ENCODE assay signal across 19 cellular contexts in genomic region chrX:16587776-16588175, GRCh38.
"Had no signal": no experiment of that assay in that cellular context is flagged by ENCODE, and none has a peak within 500 bp of the region (broad histone marks: within the 10 kb centered on the region; RNA-seq: fewer than 3 reads in every experiment).

No MANE protein-coding gene starts in this region.

- H3K27ac Mint-ChIP-seq: naive B cell, nephron, progenitor cell of endocrine pancreas had no signal

- H3K27ac ChIP-seq: left ventricle myocardium inferior, lower lobe of right lung, pancreas, stomach, thoracic aorta, transverse colon had no signal

- H3K36me3 ChIP-seq: left ventricle myocardium inferior, lower lobe of right lung, pancreas, stomach, thoracic aorta, transverse colon had no signal

- H3K9me3 ChIP-seq: left ventricle myocardium inferior, lower lobe of right lung, pancreas, stomach, thoracic aorta, transverse colon had no signal

- H3K27me3 ChIP-seq: stomach, transverse colon had no signal

- H3K27me3 Mint-ChIP-seq: naive B cell, progenitor cell of endocrine pancreas had no signal

- H3K4me1 ChIP-seq: lower lobe of right lung, pancreas, stomach, transverse colon had no signal

- H3K4me3 ChIP-seq: left ventricle myocardium inferior, lower lobe of right lung, pancreas, stomach, thoracic aorta, transverse colon had no signal

- H3K4me1 Mint-ChIP-seq: naive B cell, nephron had no signal

- ATAC-seq: left cardiac atrium, lower lobe of right lung, pancreas, right cardiac atrium had no signal

- DNase-seq: effector memory CD4-positive, alpha-beta T cell; kidney; left cardiac atrium; left ventricle myocardium inferior; lower lobe of right lung; mesenchymal stem cell; naive B cell; occipital lobe; pancreas; right cardiac atrium; small intestine; stimulated activated CD4-positive, alpha-beta T cell treated with anti-CD3 and anti-CD28 coated beads, Interleukin-12 subunit alpha, Interleukin-12 subunit beta, amount 100 ng/mL, for 4 hours; stimulated activated naive CD4-positive, alpha-beta T cell; stomach; substantia nigra; transverse colon had no signal

- H3K4me3 Mint-ChIP-seq: naive B cell, nephron had no signal
